1 cellular context compared by ENCODE assay signal in genomic region chr4:128654465-128654864, GRCh38.
TF ChIP-seq lines count a peak whose summit lies in the region.

No MANE protein-coding gene starts in this region.

TF ChIP-seq in GM23338, 12 proteins besides CTCF, POLR2A, EP300 and RAD21 (continued from another document):
- TF ChIP-seq ETS1 (IDR thresholded peaks at IDR 0.05): no peak
- no peak for TF ChIP-seq ZNF462 (CRISPR knock-in tag; IDR thresholded peaks at IDR 0.05)
